Comparison of ENCODE assay signal across 8 cellular contexts in the genomic region with DNA sequence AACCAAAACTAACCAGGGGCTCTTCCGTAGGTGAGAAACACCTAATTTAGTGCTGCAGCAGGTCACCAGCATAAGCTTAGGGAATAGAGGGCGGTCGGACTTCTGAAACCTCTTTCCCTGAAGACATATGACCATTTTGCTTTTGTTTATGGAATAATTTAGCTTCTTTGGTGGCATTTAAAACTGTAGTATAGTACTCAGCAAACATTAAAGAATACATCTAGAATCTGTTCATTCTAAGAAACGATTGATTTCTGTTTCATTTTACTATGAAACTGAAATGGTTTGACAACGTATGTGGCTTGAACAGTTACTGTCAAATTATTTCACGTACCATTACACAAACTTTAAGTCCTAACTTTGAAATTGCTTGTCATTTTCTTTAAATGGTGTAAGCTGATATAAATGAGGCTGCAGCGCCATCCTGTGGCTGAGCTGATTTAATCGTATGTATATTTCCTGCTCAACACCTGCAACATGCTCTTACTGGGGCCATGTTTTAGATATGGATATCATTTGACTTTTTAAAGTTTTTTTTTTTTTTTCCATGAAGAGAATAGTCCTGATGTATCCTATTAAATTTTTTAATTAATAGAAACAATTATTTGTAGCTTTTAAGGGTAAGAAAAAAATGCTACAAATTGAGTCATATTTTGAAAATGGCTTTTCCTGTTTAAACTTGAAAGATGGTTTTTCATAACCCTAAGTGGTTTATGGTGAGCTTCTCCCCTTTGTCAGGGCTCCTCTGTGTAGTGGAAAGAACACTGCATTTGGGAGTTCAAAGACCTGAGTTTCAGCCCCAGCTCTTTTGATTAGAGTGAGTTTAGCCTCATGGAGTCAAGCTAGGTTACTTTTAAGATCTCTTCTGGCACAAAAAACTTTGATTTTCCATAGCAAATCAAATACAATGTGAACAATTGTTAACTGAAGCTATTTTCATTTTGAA. TPM values are rescaled to one million over a fixed set of nuclear protein-coding genes. Genes with fewer than 3 reads are reported as not detected.
DNase-seq lines count a peak whose midpoint lies in the region; ATAC-seq and TF ChIP-seq lines count a peak whose summit lies in the region.

No MANE protein-coding gene starts in this region.

- H3K4me3 ChIP-seq in Peyer's patch = no peak overlapping the region
- no peak overlapping the region for H3K4me3 ChIP-seq in testis

- no peaks in the 10 kb centered on the region for H3K4me1 ChIP-seq in Peyer's patch
- no peaks in the 10 kb centered on the region for H3K4me1 ChIP-seq in testis

- WGBS in testis, 2 donors = 51 to 52% methylated on average over 8 of the region's 8 CpGs

- H3K27me3 ChIP-seq in Peyer's patch (no peaks in the 10 kb centered on the region), testis (no peaks in the 10 kb centered on the region)

- TF ChIP-seq POLR2A in Peyer's patch (IDR thresholded peaks at IDR 0.05) = no peak
- no peak for TF ChIP-seq POLR2A in testis (IDR thresholded peaks at IDR 0.05)

- no peaks in the 10 kb centered on the region for H3K9me3 ChIP-seq in Peyer's patch
- no peaks in the 10 kb centered on the region for H3K9me3 ChIP-seq in testis

- intact Hi-C loops in testis (cut with DNase I; ENCODE audit: low total_unique reads) = loop anchor here (10.0 kb wide), 1 partner anchor 452 kb away; no protein-coding TSS in a partner anchor

- H3K36me3 ChIP-seq in Peyer's patch (no peaks in the 10 kb centered on the region), testis (ENCODE audit: low read depth, missing control alignments) (no peaks in the 10 kb centered on the region)

- DNase-seq in DMS53 (lab: John Stamatoyannopoulos, UW) = peak; percentile 89
- peak in 58 of 76 experiments; percentile 1 to 64 (median 37) for DNase-seq in HUDEP-2 (lab: John Stamatoyannopoulos, UW; ENCODE audit: unreplicated experiment in 76 of 76)
- peak; percentile 76 to 94 (median 89) for DNase-seq in Peyer's patch
- DNase-seq in activated T-helper 1 cell treated with Interleukin-2 at 50 U/mL for 16 hours (ENCODE audit: low read depth) = peak; percentile 65
- DNase-seq in fibroblast of peridontal ligament (ENCODE audit: extremely low read depth) = peak; percentile 92
- peak; percentile 42 for DNase-seq in non-pigmented ciliary epithelial cell (ENCODE audit: low read depth)
- DNase-seq in testis = peak; percentile 89

- peak; percentile 25 to 90 (median 84) for TF ChIP-seq CTCF in Peyer's patch (IDR thresholded peaks at IDR 0.05)
- TF ChIP-seq CTCF in testis (IDR thresholded peaks at IDR 0.05) = peak; percentile 66 to 78 (median 67)

- ATAC-seq in GM21390 (IDR thresholded peaks at IDR 0.05; ENCODE audit: unreplicated experiment) = peak; percentile 68

- H3K27ac ChIP-seq in Peyer's patch (no peak overlapping the region), testis (no peak overlapping the region)

RNA-seq across cellular contexts. Expression of gene CFAP54, which starts 27.4 kb away (rescaled TPM):
- total RNA-seq in Peyer's patch = 1 to 10 TPM in 1 of 4 donors, under 1 TPM in 2, not detected in 1; 0.80 to 2.7 (median 0.83) TPM
- 10 to 100 TPM; 14.4 to 36.9 TPM for total RNA-seq in testis
- polyA plus RNA-seq in testis (ENCODE audit: insufficient read depth, low read depth, low replicate concordance) = 8.4 TPM

Comparison
In these comparisons a context has a peak if more than half of its experiments do, and no peak if none do; other contexts are left out.
1. DNase-seq: peak in every context shown above with its lines; median percentile 92 in fibroblast of peridontal ligament; 89 in DMS53; 89 in Peyer's patch; 89 in testis; 65 in activated T-helper 1 cell treated with Interleukin-2 at 50 U/mL for 16 hours; 42 in non-pigmented ciliary epithelial cell; 37 in HUDEP-2.
2. RNA of gene CFAP54, which starts 27.4 kb away (total RNA-seq): 14.4 to 36.9 TPM in testis; 0.80 to 2.7 TPM in Peyer's patch; every median in the first group is over 4 times any median in the second.